Comparison of ENCODE assay signal across 13 cellular contexts in the genomic region with DNA sequence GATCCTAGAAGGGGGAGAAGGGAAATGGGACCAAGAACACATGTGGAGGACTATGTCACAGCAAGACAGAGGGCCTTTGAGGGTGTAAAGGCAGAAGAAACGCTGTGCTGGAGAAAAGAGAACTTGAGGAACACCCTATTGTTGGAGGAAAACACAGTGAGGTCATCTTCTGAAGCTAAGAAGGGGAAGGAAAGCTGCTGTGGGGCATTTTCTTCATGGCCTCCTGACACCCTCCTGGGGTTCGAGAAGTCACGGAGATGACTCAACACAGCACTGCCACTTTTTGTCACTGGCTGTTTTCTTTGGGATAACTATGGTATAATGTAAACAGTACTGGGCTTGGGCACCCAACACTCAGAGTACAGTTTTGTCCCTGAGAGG.
DNase-seq lines count a peak whose midpoint lies in the region; ATAC-seq and TF ChIP-seq lines count a peak whose summit lies in the region.
"Had no signal": no experiment of that assay in that cellular context is flagged by ENCODE, and none has a peak within 500 bp of the region (broad histone marks: within the 10 kb centered on the region; RNA-seq: fewer than 3 reads in every experiment).

No MANE protein-coding gene starts in this region.

- H3K9me3 Mint-ChIP-seq in activated T-cell treated with anti-CD3 and anti-CD28 coated beads, Interleukin-2, amount 50 U/mL, for 4 hours: peaks cover under 1% of the 10 kb centered on the region

- no peaks in the 10 kb centered on the region for H3K27me3 ChIP-seq in left lung

- peak; percentile 17 for ATAC-seq in GM18907 (IDR thresholded peaks at IDR 0.05; ENCODE audit: unreplicated experiment)
- peak; percentile 45 for ATAC-seq in HG02610 (IDR thresholded peaks at IDR 0.05; ENCODE audit: unreplicated experiment)
- peak; percentile 20 for ATAC-seq in HG03520 (IDR thresholded peaks at IDR 0.05; ENCODE audit: unreplicated experiment)
- peak; percentile 36 for ATAC-seq in left lung
- no peak for ATAC-seq in activated T-cell treated with anti-CD3 and anti-CD28 coated beads, Interleukin-2, amount 50 U/mL, for 4 hours

- no peaks in the 10 kb centered on the region for H3K36me3 Mint-ChIP-seq in activated T-cell treated with anti-CD3 and anti-CD28 coated beads, Interleukin-2, amount 50 U/mL, for 4 hours (ENCODE audit: insufficient read depth)

- H3K27me3 Mint-ChIP-seq in activated T-cell treated with anti-CD3 and anti-CD28 coated beads, Interleukin-2, amount 50 U/mL, for 4 hours (ENCODE audit: low read depth): peaks cover 2% of the 10 kb centered on the region

- intact Hi-C loops in left lung (cut with DNase I): no loop called here

- TF ChIP-seq CTCF in left lung (IDR thresholded peaks at IDR 0.05): no peak

- no peaks in the 10 kb centered on the region for H3K36me3 ChIP-seq in left lung

- H3K27ac ChIP-seq in left lung: no peak overlapping the region
- H3K27ac ChIP-seq: PC-9 had no signal

- H3K4me3 ChIP-seq in left lung: no peak overlapping the region
- H3K4me3 ChIP-seq: PC-9 had no signal

- DNase-seq in left lung (no peak), NCI-H82 (lab: John Stamatoyannopoulos, UW) (no peak), T-helper 1 cell (no peak)
- no peak for DNase-seq in activated T-cell treated with anti-CD3 and anti-CD28 coated beads, Interleukin-2, amount 50 U/mL, for 4 hours
- DNase-seq in NK-92 treated with Interleukin-12 subunit alpha and Interleukin-12 subunit beta, amount 100 ng/mL, for 24 hours (lab: John Stamatoyannopoulos, UW): no peak
- DNase-seq: activated T-cell treated with anti-CD3 and anti-CD28 coated beads, Interleukin-2, amount 50 U/mL, for 1 hour; H7; left cardiac atrium; nephron progenitor cell; PC-9 had no signal

- H3K9me3 ChIP-seq in left lung: no peaks in the 10 kb centered on the region

- H3K4me3 Mint-ChIP-seq in activated T-cell treated with anti-CD3 and anti-CD28 coated beads, Interleukin-2, amount 50 U/mL, for 4 hours: no peak overlapping the region
- H3K4me3 Mint-ChIP-seq: nephron progenitor cell had no signal

- H3K4me1 ChIP-seq in left lung: no peaks in the 10 kb centered on the region

- H3K4me1 Mint-ChIP-seq in activated T-cell treated with anti-CD3 and anti-CD28 coated beads, Interleukin-2, amount 50 U/mL, for 4 hours (ENCODE audit: low read depth): no peaks in the 10 kb centered on the region

Comparison
In these comparisons a context has a peak if more than half of its experiments do, and no peak if none do; other contexts are left out.
1. ATAC-seq: peak in GM18907 (single experiment), HG02610 (single experiment), HG03520 (single experiment) and left lung (single experiment); none in activated T-cell treated with anti-CD3 and anti-CD28 coated beads, Interleukin-2, amount 50 U/mL, for 4 hours (0 of 2).